In genomic region chr3:196867507-196868296, GRCh38 we compare ENCODE assay signal across 8 cellular contexts. TPM values are rescaled to one million over a fixed set of nuclear protein-coding genes. Genes with fewer than 3 reads are reported as not detected.
DNase-seq lines count a peak whose midpoint lies in the region; ATAC-seq, FAIRE-seq and TF ChIP-seq lines count a peak whose summit lies in the region.

Gene SENP5 (plus strand): TSS chr3:196867920. CDS start chr3:196885182, 17,262 bp downstream.

- peak; percentile 81 for ATAC-seq in GM21447 (IDR thresholded peaks at IDR 0.05; ENCODE audit: unreplicated experiment)
- ATAC-seq in activated CD8-positive, alpha-beta memory T cell treated with anti-CD3 and anti-CD28 coated beads, Interleukin-2, amount 10 ng/mL, durations not matched to agents 7 days and 5 days, result peak; percentile 97

- H2BK20ac ChIP-seq in H1 (ENCODE audit: low read length), result no peak within 1 kb of the TSS

- H3K23ac ChIP-seq in H1 (ENCODE audit: insufficient read length) (no peak within 1 kb of the TSS), mesenchymal stem cell (ENCODE audit: low read length in 2 of 2) (peak within 1 kb of the TSS in 1 of 2 experiments; percentile 87)

- no peak for TF ChIP-seq RAD21 in H1 (IDR thresholded peaks at IDR 0.05 in 1 of 2, conservative IDR thresholded peaks at IDR 0.05 in 1 of 2; ENCODE audit: low read depth in 2 of 2, low read length in 2 of 2)

- H3K27me3 ChIP-seq in HUES6 (ENCODE audit: control insufficient read depth, insufficient read depth, low read length) (no peaks in the 10 kb centered on the region), NT2/D1 (ENCODE audit: insufficient read depth, insufficient read length) (no peaks in the 10 kb centered on the region), H1 (replicated peaks in 1 of 4; ENCODE audit: control insufficient read depth in 3 of 4, extremely low read depth in 1 of 4, insufficient read depth in 3 of 4, low read length in 3 of 4) (no peaks in the 10 kb centered on the region), mesenchymal stem cell (ENCODE audit: control insufficient read depth in 1 of 2, insufficient read depth in 1 of 2, low read length in 2 of 2) (no peaks in the 10 kb centered on the region)

- H3K9ac ChIP-seq in HUES6 (ENCODE audit: low read length), result peak within 1 kb of the TSS; percentile 91
- H3K9ac ChIP-seq in NT2/D1 (ENCODE audit: insufficient read length, low read depth), result peak within 1 kb of the TSS; percentile 92
- peak within 1 kb of the TSS; percentile 75 to 97 (median 86) for H3K9ac ChIP-seq in H1 (replicated peaks in 1 of 4; ENCODE audit: extremely low read depth in 1 of 4, low read depth in 3 of 4, low read length in 3 of 4)
- peak within 1 kb of the TSS; percentile 98 for H3K9ac ChIP-seq in mesenchymal stem cell (ENCODE audit: low read length)

- H3K14ac ChIP-seq in H1 (ENCODE audit: insufficient read length) (no peak within 1 kb of the TSS), mesenchymal stem cell (ENCODE audit: low read length in 2 of 2) (peak within 1 kb of the TSS in 1 of 2 experiments; percentile 99)

- WGBS in H1 (ENCODE audit: extremely low coverage in 1 of 2, insufficient coverage in 1 of 2, insufficient read length in 1 of 2, insufficient replicate concordance in 2 of 2, low coverage in 1 of 2, low lambda C conversion rate in 2 of 2, missing lambda C conversion rate in 1 of 2), 2 experiments, result 4% methylated on average over 30 of the region's 93 CpGs; no CpG with 5 or more reads in 1 of the 2 experiments
- 3% methylated on average over 51 of the region's 93 CpGs for WGBS in mesenchymal stem cell

- POLR2A ChIA-PET in H1 (lab: Charles Lee; ENCODE audit: partially characterized antibody), result interaction anchor here (0.6 to 2.9 kb wide), 15 partner anchors 10 to 236 kb away, joined by 3 to 11 read pairs (median 3); partner anchors contain the start of genes NCBP2 and PAK2

- H2AFZ ChIP-seq in H1 (ENCODE audit: low read length) (peak within 1 kb of the TSS; percentile 98), mesenchymal stem cell (ENCODE audit: low read depth, low read length) (peak within 1 kb of the TSS; percentile 98)

- H3K4me3 ChIP-seq in HUES6 (ENCODE audit: low read depth, low read length), result peak within 1 kb of the TSS; percentile 95
- peak within 1 kb of the TSS; percentile 90 for H3K4me3 ChIP-seq in NT2/D1 (ENCODE audit: insufficient read length, low read depth)
- peak within 1 kb of the TSS; percentile 57 to 90 (median 88) for H3K4me3 ChIP-seq in H1 (ENCODE audit: extremely low read depth in 1 of 4, insufficient read depth in 2 of 4, low read depth in 3 of 4, low read length in 4 of 4)
- H3K4me3 ChIP-seq in mesenchymal stem cell (ENCODE audit: insufficient read depth in 1 of 2, low read depth in 1 of 2, low read length in 2 of 2), result peak within 1 kb of the TSS; percentile 98 to 100

- peak within 1 kb of the TSS; percentile 69 for H3K56ac ChIP-seq in H1 (replicated peaks; ENCODE audit: insufficient read length, low read depth, low read length)

- H4K20me1 ChIP-seq in H1 (replicated peaks in 1 of 2; ENCODE audit: control insufficient read depth in 1 of 2, insufficient read depth in 2 of 2, low read length in 2 of 2), result peaks cover 0 to 14% of the 10 kb centered on the region in 2 experiments

- H2BK5ac ChIP-seq in H1 (ENCODE audit: low read depth, low read length), result peak within 1 kb of the TSS; percentile 73; the same call in 1 of the 2 replicates
- H2BK5ac ChIP-seq in mesenchymal stem cell (ENCODE audit: low read depth, low read length, poor library complexity, severe bottlenecking), result peak within 1 kb of the TSS; percentile 79

- H3K27ac ChIP-seq in HUES6 (ENCODE audit: low read depth, low read length) (peak within 1 kb of the TSS; percentile 81; the same call in 1 of the 2 replicates), H1 (ENCODE audit: low read depth, low read length) (peak within 1 kb of the TSS; percentile 89), mesenchymal stem cell (ENCODE audit: low read length, poor library complexity, severe bottlenecking) (peak within 1 kb of the TSS; percentile 67)

- H3K4me2 ChIP-seq in H1 (ENCODE audit: insufficient read depth in 1 of 2, low read depth in 2 of 2, low read length in 2 of 2) (peak within 1 kb of the TSS; percentile 75 to 99), mesenchymal stem cell (ENCODE audit: low read length, poor library complexity, severe bottlenecking) (peak within 1 kb of the TSS; percentile 62)

- TF ChIP-seq EP300 in H1 (IDR thresholded peaks at IDR 0.05; ENCODE audit: borderline replicate concordance in 1 of 2, low read depth in 2 of 2, low read length in 2 of 2), result no peak

- H3K79me1 ChIP-seq in H1 (ENCODE audit: low read depth, low read length) (peaks cover 3% of the 10 kb centered on the region; the same call in 1 of the 2 replicates), mesenchymal stem cell (replicated peaks; ENCODE audit: low read length, poor library complexity, severe bottlenecking) (no peaks in the 10 kb centered on the region)

- H3K4me3 Mint-ChIP-seq in Calu3 (ENCODE audit: low read depth, unreplicated experiment), result peak within 1 kb of the TSS; percentile 88
- H3K4me3 Mint-ChIP-seq in activated CD8-positive, alpha-beta memory T cell treated with anti-CD3 and anti-CD28 coated beads, Interleukin-2, amount 10 ng/mL, durations not matched to agents 7 days and 5 days, result peak within 1 kb of the TSS; percentile 99

- TF ChIP-seq POLR2A in H1 (IDR thresholded peaks at IDR 0.05; ENCODE audit: control extremely low read depth in 1 of 2, low read depth in 2 of 2, low read length in 2 of 2), result peak; percentile 88 to 96

- no peaks in the 10 kb centered on the region for H3K36me3 ChIP-seq in HUES6 (ENCODE audit: control insufficient read depth, insufficient read depth, low read length)
- peaks cover 15% of the 10 kb centered on the region for H3K36me3 ChIP-seq in NT2/D1 (ENCODE audit: insufficient read depth, insufficient read length, low read length)
- no peaks in the 10 kb centered on the region; a peak in 1 of 8 replicates for H3K36me3 ChIP-seq in H1 (ENCODE audit: control insufficient read depth in 2 of 4, insufficient read depth in 4 of 4, low read length in 3 of 4)
- H3K36me3 ChIP-seq in mesenchymal stem cell (ENCODE audit: control insufficient read depth in 1 of 2, insufficient read depth in 2 of 2, low read depth in 1 of 2, low read length in 2 of 2), result peaks cover 5% of the 10 kb centered on the region in 2 experiments

- CTCF ChIA-PET in Calu3 (lab: Charles Lee) (interaction anchor here (0.9 to 1.6 kb wide), 3 partner anchors 11 to 258 kb away, joined by 3 read pairs; no protein-coding TSS in a partner anchor), H1 (lab: Charles Lee; ENCODE audit: partially characterized antibody) (interaction anchor here (0.7 to 1.1 kb wide), 5 partner anchors 30 to 321 kb away, joined by 3 read pairs; partner anchors contain the start of genes MELTF and NCBP2)
- CTCF ChIA-PET in activated CD8-positive, alpha-beta memory T cell treated with anti-CD3 and anti-CD28 coated beads, Interleukin-2, amount 10 ng/mL, durations not matched to agents 7 days and 5 days (lab: Charles Lee), result interaction anchor here (0.7 to 2.8 kb wide), 10 partner anchors 16 to 339 kb away, joined by 3 to 23 read pairs (median 4); partner anchors contain the start of genes CEP19, FBXO45, NCBP2 and PAK2

- DNase-seq in Calu3, result peak; percentile 91
- peak; percentile 85 for DNase-seq in NT2/D1 (ENCODE audit: low read depth, low spot score)
- peak; percentile 93 for DNase-seq in activated CD8-positive, alpha-beta memory T cell treated with anti-CD3 and anti-CD28 coated beads, Interleukin-2, amount 10 ng/mL, durations not matched to agents 7 days and 5 days
- peak; percentile 43 to 89 for DNase-seq in H1 (ENCODE audit: low read depth in 1 of 2, low spot score in 2 of 2)
- DNase-seq in mesenchymal stem cell, result peak; percentile 91
- peak; percentile 74 for DNase-seq in stimulated activated CD8-positive, alpha-beta memory T cell treated with anti-CD3 and anti-CD28 coated beads, Interleukin-12 subunit alpha, Interleukin-12 subunit beta, amount 100 ng/mL, for 24 hours (ENCODE audit: extremely low read depth)

- FAIRE-seq in H1 (lab: Jason Lieb, UNC), result no peak

- intact Hi-C loops in Calu3 (cut with micrococcal nuclease; ENCODE audit: unreplicated experiment), result no loop called here

- no peak for TF ChIP-seq CTCF in Calu3 (IDR thresholded peaks at IDR 0.05; ENCODE audit: unreplicated experiment)
- no peak for TF ChIP-seq CTCF in H1 (IDR thresholded peaks at IDR 0.05; ENCODE audit: control extremely low read depth in 1 of 3, insufficient read depth in 1 of 3, low read depth in 1 of 3, low read length in 3 of 3)

- H3K27me3 Mint-ChIP-seq in Calu3 (ENCODE audit: unreplicated experiment), result no peaks in the 10 kb centered on the region
- H3K27me3 Mint-ChIP-seq in activated CD8-positive, alpha-beta memory T cell treated with anti-CD3 and anti-CD28 coated beads, Interleukin-2, amount 10 ng/mL, durations not matched to agents 7 days and 5 days, result no peaks in the 10 kb centered on the region

- H2AK5ac ChIP-seq in H1 (ENCODE audit: low read depth, low read length) (no peak within 1 kb of the TSS), mesenchymal stem cell (ENCODE audit: low read length, severe bottlenecking) (peak within 1 kb of the TSS; percentile 65)

- no peaks in the 10 kb centered on the region for H3K9me3 Mint-ChIP-seq in Calu3 (ENCODE audit: low read depth, unreplicated experiment)
- H3K9me3 Mint-ChIP-seq in activated CD8-positive, alpha-beta memory T cell treated with anti-CD3 and anti-CD28 coated beads, Interleukin-2, amount 10 ng/mL, durations not matched to agents 7 days and 5 days (ENCODE audit: low read depth), result peaks cover 3% of the 10 kb centered on the region

- H2BK12ac ChIP-seq in H1 (ENCODE audit: low read depth, low read length) (0 out of 2 replicates have a peak within 1 kb of the TSS, but pooled peaks have one; percentile 39), mesenchymal stem cell (ENCODE audit: low read length in 2 of 2) (peak within 1 kb of the TSS in 1 of 2 experiments; percentile 49)

- H2BK15ac ChIP-seq in H1 (ENCODE audit: low read length) (no peak within 1 kb of the TSS), mesenchymal stem cell (ENCODE audit: low read depth, poor library complexity, severe bottlenecking) (peak within 1 kb of the TSS; percentile 89)

- H3K9me3 ChIP-seq in HUES6 (ENCODE audit: control insufficient read depth, insufficient read depth, low read depth, low read length), result no peaks in the 10 kb centered on the region
- peaks cover 8% of the 10 kb centered on the region for H3K9me3 ChIP-seq in NT2/D1 (ENCODE audit: insufficient read depth, low read length)
- H3K9me3 ChIP-seq in H1 (ENCODE audit: insufficient read depth in 2 of 2, low read depth in 1 of 2, low read length in 1 of 2), result no peaks in the 10 kb centered on the region
- H3K9me3 ChIP-seq in mesenchymal stem cell (ENCODE audit: control insufficient read depth, low read length), result peaks cover 4% of the 10 kb centered on the region

- no peak within 1 kb of the TSS for H3K4ac ChIP-seq in H1 (replicated peaks; ENCODE audit: insufficient read length, low read depth, low read length)
- H3K4ac ChIP-seq in mesenchymal stem cell (ENCODE audit: low read depth in 1 of 2, low read length in 2 of 2), result peak within 1 kb of the TSS; percentile 79 to 81

- peak within 1 kb of the TSS; percentile 66 for H3K27ac Mint-ChIP-seq in Calu3 (ENCODE audit: unreplicated experiment)
- peak within 1 kb of the TSS; percentile 97 for H3K27ac Mint-ChIP-seq in activated CD8-positive, alpha-beta memory T cell treated with anti-CD3 and anti-CD28 coated beads, Interleukin-2, amount 10 ng/mL, durations not matched to agents 7 days and 5 days

- H3K23me2 ChIP-seq in H1 (ENCODE audit: low read depth, low read length), result peaks cover 9% of the 10 kb centered on the region; the same call in 1 of the 2 replicates

- H3K18ac ChIP-seq in H1 (ENCODE audit: extremely low read depth, low read length) (no peak within 1 kb of the TSS), mesenchymal stem cell (ENCODE audit: low read depth in 1 of 2, low read length in 2 of 2) (peak within 1 kb of the TSS; percentile 93 to 99)

- peaks cover 8 to 46% of the 10 kb centered on the region in 2 experiments for H3K79me2 ChIP-seq in H1 (ENCODE audit: control insufficient read depth in 1 of 2, insufficient read depth in 2 of 2, low read length in 2 of 2)

- H4K8ac ChIP-seq in H1 (ENCODE audit: extremely low read depth, insufficient read depth, low read length) (peak within 1 kb of the TSS; percentile 97), mesenchymal stem cell (ENCODE audit: low read length) (peak within 1 kb of the TSS; percentile 97)

- peak within 1 kb of the TSS; percentile 81 for H4K5ac ChIP-seq in H1 (ENCODE audit: insufficient read length, low read depth, low read length)

- H3K4me1 ChIP-seq in HUES6 (ENCODE audit: control insufficient read depth, insufficient read depth, low read length) (peaks cover 4% of the 10 kb centered on the region; the same call in 1 of the 2 replicates), NT2/D1 (ENCODE audit: insufficient read depth, insufficient read length) (peaks cover 2% of the 10 kb centered on the region), H1 (replicated peaks in 1 of 4; ENCODE audit: control insufficient read depth in 3 of 4, insufficient read depth in 4 of 4, low read length in 3 of 4) (peaks cover 0 to 4% (median 0%) of the 10 kb centered on the region in 4 experiments; a peak in 4 of 7 replicates), mesenchymal stem cell (ENCODE audit: control insufficient read depth, insufficient read depth, low read depth, low read length) (peaks cover 5% of the 10 kb centered on the region)

- H2BK120ac ChIP-seq in H1 (replicated peaks; ENCODE audit: low read depth, low read length) (no peak within 1 kb of the TSS), mesenchymal stem cell (ENCODE audit: low read depth, low read length) (peak within 1 kb of the TSS; percentile 73)

- BruUV-seq in Calu3 (replicated peaks; lab: Mats Ljungman, UMichigan), result no TSS peak

- peaks cover 27% of the 10 kb centered on the region for H3K36me3 Mint-ChIP-seq in Calu3 (ENCODE audit: insufficient read depth, unreplicated experiment)
- H3K36me3 Mint-ChIP-seq in activated CD8-positive, alpha-beta memory T cell treated with anti-CD3 and anti-CD28 coated beads, Interleukin-2, amount 10 ng/mL, durations not matched to agents 7 days and 5 days, result peaks cover 12% of the 10 kb centered on the region

- H4K91ac ChIP-seq in H1 (replicated peaks; ENCODE audit: insufficient read length, low read length) (peak within 1 kb of the TSS; percentile 15), mesenchymal stem cell (ENCODE audit: low read length) (peak within 1 kb of the TSS; percentile 90)

- H3K4me1 Mint-ChIP-seq in Calu3 (ENCODE audit: low read depth, unreplicated experiment), result no peaks in the 10 kb centered on the region
- H3K4me1 Mint-ChIP-seq in activated CD8-positive, alpha-beta memory T cell treated with anti-CD3 and anti-CD28 coated beads, Interleukin-2, amount 10 ng/mL, durations not matched to agents 7 days and 5 days, result peaks cover 26% of the 10 kb centered on the region

RNA-seq across cellular contexts. Expression of gene SENP5, which starts in this region (rescaled TPM):
- total RNA-seq in Calu3 (2022), result 34.0 and 35.2 TPM in 2 replicates
- total RNA-seq in activated CD8-positive, alpha-beta memory T cell treated with anti-CD3 and anti-CD28 coated beads, Interleukin-2, amount 10 ng/mL, durations not matched to agents 7 days and 5 days, result 10 to 100 TPM; 39.8 to 42.0 TPM
- total RNA-seq in H1 (2021; fragmentation: NEBNext Ultra II Directional; extraction: Animal tissue kit (Norgen Biotek cat#: 25700)), result 27.3 TPM in 2 replicates
- 4.8 and 6.7 TPM in 2 replicates for polyA plus RNA-seq in H1 (2011; rRNA removed)
- 7.0 TPM for polyA plus RNA-seq in H1 (2011; cell fraction: cytosol; rRNA removed)
- polyA plus RNA-seq in H1 (2011; cell fraction: nucleus; rRNA removed), result 11.4 TPM
- polyA plus RNA-seq in H1 (2012, experiment 1 of 2), result 10.4 to 15.0 TPM (median 12.8 TPM) in 4 replicates
- 0.72 TPM for polyA plus RNA-seq in H1 (2012, experiment 2 of 2)
- polyA plus RNA-seq in H1 (2013, experiment 1 of 2), result 17.2 TPM
- 18.7 TPM for polyA plus RNA-seq in H1 (2013, experiment 2 of 2)
- 77.6 and 92.7 TPM in 2 replicates for polyA minus RNA-seq in H1 (2011; rRNA and poly(A)+ RNA removed)
- 23.9 TPM for polyA minus RNA-seq in H1 (2011; cell fraction: cytosol; rRNA and poly(A)+ RNA removed)
- polyA minus RNA-seq in H1 (2011; cell fraction: nucleus; rRNA and poly(A)+ RNA removed), result 57.7 TPM
- 24.3 TPM for polyA plus RNA-seq in mesenchymal stem cell (2013, experiment 1 of 2)
- 25.3 TPM for polyA plus RNA-seq in mesenchymal stem cell (2013, experiment 2 of 2)

Comparison
In these comparisons a context has a peak if more than half of its experiments do, and no peak if none do; other contexts are left out.
1. Peak in every context shown above with its lines: DNase-seq, ATAC-seq, H3K4me3 ChIP-seq and H3K27ac ChIP-seq.